ENCODE assay signal across 13 cellular contexts in genomic region chr5:141234109-141234508, GRCh38. TPM values are rescaled to one million over a fixed set of nuclear protein-coding genes. Genes with fewer than 3 reads are reported as not detected.
DNase-seq lines count a peak whose midpoint lies in the region; ATAC-seq, FAIRE-seq and TF ChIP-seq lines count a peak whose summit lies in the region.
"Had no signal": no experiment of that assay in that cellular context is flagged by ENCODE, and none has a peak within 500 bp of the region (broad histone marks: within the 10 kb centered on the region; RNA-seq: fewer than 3 reads in every experiment).

No MANE protein-coding gene starts in this region.

- TF ChIP-seq POLR2A in H1 (IDR thresholded peaks at IDR 0.05; ENCODE audit: control extremely low read depth in 1 of 2, low read depth in 2 of 2, low read length in 2 of 2), result no peak

- H3K36me3 ChIP-seq in H1 (ENCODE audit: control insufficient read depth in 2 of 4, insufficient read depth in 4 of 4, low read length in 3 of 4) (peaks cover 0 to 6% (median 0%) of the 10 kb centered on the region in 4 experiments; a peak in 1 of 8 replicates), rectal smooth muscle tissue (ENCODE audit: control insufficient read depth, insufficient read depth, low read length) (no peaks in the 10 kb centered on the region)
- H3K36me3 ChIP-seq: pancreas had no signal

- no peak overlapping the region for H2AK5ac ChIP-seq in H1 (ENCODE audit: low read depth, low read length)

- no peak overlapping the region for H2BK15ac ChIP-seq in H1 (ENCODE audit: low read length)

- no peak overlapping the region for H3K27ac ChIP-seq in H1 (ENCODE audit: low read depth, low read length)
- no peak overlapping the region for H3K27ac ChIP-seq in rectal smooth muscle tissue (ENCODE audit: low read depth, low read length)
- H3K27ac ChIP-seq: HL-60, pancreas had no signal

- H3K9ac ChIP-seq in H1 (replicated peaks in 1 of 4; ENCODE audit: extremely low read depth in 1 of 4, low read depth in 3 of 4, low read length in 3 of 4), result no peak overlapping the region; a peak in 1 of 7 replicates
- no peak overlapping the region for H3K9ac ChIP-seq in rectal smooth muscle tissue (ENCODE audit: low read length)

- H2BK5ac ChIP-seq in H1 (ENCODE audit: low read depth, low read length), result no peak overlapping the region

- no peak overlapping the region for H2BK12ac ChIP-seq in H1 (ENCODE audit: low read depth, low read length)

- no peaks in the 10 kb centered on the region for H3K27me3 ChIP-seq in H1 (replicated peaks in 1 of 4; ENCODE audit: control insufficient read depth in 3 of 4, extremely low read depth in 1 of 4, insufficient read depth in 3 of 4, low read length in 3 of 4)
- no peaks in the 10 kb centered on the region for H3K27me3 ChIP-seq in rectal smooth muscle tissue (ENCODE audit: control insufficient read depth, insufficient read depth, low read length)
- H3K27me3 ChIP-seq: pancreas had no signal

- no peaks in the 10 kb centered on the region for H3K4me1 ChIP-seq in H1 (replicated peaks in 1 of 4; ENCODE audit: control insufficient read depth in 3 of 4, insufficient read depth in 4 of 4, low read length in 3 of 4)
- no peaks in the 10 kb centered on the region for H3K4me1 ChIP-seq in rectal smooth muscle tissue (ENCODE audit: control insufficient read depth, insufficient read depth, low read length)
- H3K4me1 ChIP-seq: pancreas had no signal

- H3K23me2 ChIP-seq in H1 (ENCODE audit: low read depth, low read length), result no peaks in the 10 kb centered on the region; the same call in 1 of the 2 replicates

- H3K18ac ChIP-seq in H1 (ENCODE audit: extremely low read depth, low read length), result no peak overlapping the region

- H2AFZ ChIP-seq in H1 (ENCODE audit: low read length), result no peak overlapping the region

- DNase-seq in ELR (ENCODE audit: low read depth), result peak; percentile 15
- DNase-seq in NCI-H2227 treated with DMSO at 0.1 percent for 48 hours (lab: John Stamatoyannopoulos, UW), result peak; percentile 21
- DNase-seq in H1 (ENCODE audit: low read depth in 1 of 2, low spot score in 2 of 2), result no peak
- DNase-seq in mesenteric fat pad (ENCODE audit: low spot score), result no peak
- DNase-seq in 8988T, result no peak
- DNase-seq: activated T-cell treated with anti-CD3 and anti-CD28 coated beads for 4 hours, DND-41, NCI-H2081 had no signal

- CTCF ChIA-PET in H1 (lab: Charles Lee; ENCODE audit: partially characterized antibody), result interaction anchor here (0.5 to 3.9 kb wide), 46 partner anchors 8 to 333 kb away, joined by 3 to 43 read pairs (median 4); partner anchors contain the start of genes PCDHB10, PCDHB11, PCDHB13 and PCDHB14

- H4K5ac ChIP-seq in H1 (ENCODE audit: insufficient read length, low read depth, low read length), result no peak overlapping the region

- no peak overlapping the region for H2BK120ac ChIP-seq in H1 (replicated peaks; ENCODE audit: low read depth, low read length)

- POLR2A ChIA-PET in H1 (lab: Charles Lee; ENCODE audit: partially characterized antibody), result interaction anchor here (0.9 kb wide), 2 partner anchors 10 to 11 kb away, joined by 3 read pairs; partner anchors contain the start of gene PCDHB15

- no peak overlapping the region for H2BK20ac ChIP-seq in H1 (ENCODE audit: low read length)

- no peak overlapping the region for H4K91ac ChIP-seq in H1 (replicated peaks; ENCODE audit: insufficient read length, low read length)

- no peak for FAIRE-seq in H1 (lab: Jason Lieb, UNC)
- FAIRE-seq: pancreas had no signal

- H3K79me1 ChIP-seq in H1 (ENCODE audit: low read depth, low read length), result no peaks in the 10 kb centered on the region

- H3K14ac ChIP-seq in H1 (ENCODE audit: insufficient read length), result no peak overlapping the region

- 76% methylated on average over 9 of the region's 9 CpGs; no CpG with 5 or more reads in 1 of the 2 experiments for WGBS in H1 (ENCODE audit: extremely low coverage in 1 of 2, insufficient coverage in 1 of 2, insufficient read length in 1 of 2, insufficient replicate concordance in 2 of 2, low coverage in 1 of 2, low lambda C conversion rate in 2 of 2, missing lambda C conversion rate in 1 of 2), 2 experiments

- no peaks in the 10 kb centered on the region for H3K79me2 ChIP-seq in H1 (ENCODE audit: control insufficient read depth in 1 of 2, insufficient read depth in 2 of 2, low read length in 2 of 2)

- peaks cover 14 to 18% of the 10 kb centered on the region in 2 experiments for H3K9me3 ChIP-seq in H1 (ENCODE audit: insufficient read depth in 2 of 2, low read depth in 1 of 2, low read length in 1 of 2)

- ATAC-seq in HG03354 (IDR thresholded peaks at IDR 0.05; ENCODE audit: poor library complexity, severe bottlenecking, unreplicated experiment) (no peak), HG02623 (IDR thresholded peaks at IDR 0.05; ENCODE audit: unreplicated experiment) (no peak)
- ATAC-seq: pancreas had no signal

- no peak overlapping the region for H3K4me3 ChIP-seq in H1 (ENCODE audit: extremely low read depth in 1 of 4, insufficient read depth in 2 of 4, low read depth in 3 of 4, low read length in 4 of 4)
- peak overlapping the region; percentile 19 for H3K4me3 ChIP-seq in rectal smooth muscle tissue (ENCODE audit: low read length)

- H3K23ac ChIP-seq in H1 (ENCODE audit: insufficient read length), result no peak overlapping the region

- H3K56ac ChIP-seq in H1 (replicated peaks; ENCODE audit: insufficient read length, low read depth, low read length), result no peak overlapping the region

- TF ChIP-seq EP300 in H1 (IDR thresholded peaks at IDR 0.05; ENCODE audit: borderline replicate concordance in 1 of 2, low read depth in 2 of 2, low read length in 2 of 2), result no peak

- peak; percentile 37 to 59 for TF ChIP-seq RAD21 in H1 (IDR thresholded peaks at IDR 0.05 in 1 of 2, conservative IDR thresholded peaks at IDR 0.05 in 1 of 2; ENCODE audit: low read depth in 2 of 2, low read length in 2 of 2)

- no peaks in the 10 kb centered on the region for H4K20me1 ChIP-seq in H1 (replicated peaks in 1 of 2; ENCODE audit: control insufficient read depth in 1 of 2, insufficient read depth in 2 of 2, low read length in 2 of 2)

- TF ChIP-seq CTCF in H1 (IDR thresholded peaks at IDR 0.05; ENCODE audit: control extremely low read depth in 1 of 3, insufficient read depth in 1 of 3, low read depth in 1 of 3, low read length in 3 of 3), result no peak

- H3K4me2 ChIP-seq in H1 (ENCODE audit: insufficient read depth in 1 of 2, low read depth in 2 of 2, low read length in 2 of 2), result peak overlapping the region in 1 of 2 experiments; percentile 12; a peak in 1 of 4 replicates

- H3K4ac ChIP-seq in H1 (replicated peaks; ENCODE audit: insufficient read length, low read depth, low read length), result no peak overlapping the region

- no peak overlapping the region for H4K8ac ChIP-seq in H1 (ENCODE audit: extremely low read depth, insufficient read depth, low read length)

RNA-seq across cellular contexts. Expression of gene PCDHB14, which starts 11.0 kb away (rescaled TPM):
- total RNA-seq in H1 (2021; fragmentation: NEBNext Ultra II Directional; extraction: Animal tissue kit (Norgen Biotek cat#: 25700)), result 2.7 and 2.9 TPM in 2 replicates
- polyA plus RNA-seq in H1 (2011; rRNA removed), result 2.5 and 2.7 TPM in 2 replicates
- polyA plus RNA-seq in H1 (2011; cell fraction: cytosol; rRNA removed), result 2.3 TPM
- polyA plus RNA-seq in H1 (2011; cell fraction: nucleus; rRNA removed), result 5.0 TPM
- polyA plus RNA-seq in H1 (2012, experiment 1 of 2), result 1.5 to 2.1 TPM (median 1.6 TPM) in 4 replicates
- 0.45 TPM for polyA plus RNA-seq in H1 (2012, experiment 2 of 2)
- 3.7 TPM for polyA plus RNA-seq in H1 (2013, experiment 1 of 2)
- polyA plus RNA-seq in H1 (2013, experiment 2 of 2), result 3.6 TPM
- 1.3 and 1.4 TPM in 2 replicates for polyA minus RNA-seq in H1 (2011; rRNA and poly(A)+ RNA removed)
- polyA minus RNA-seq in H1 (2011; cell fraction: cytosol; rRNA and poly(A)+ RNA removed), result 1.7 TPM
- polyA minus RNA-seq in H1 (2011; cell fraction: nucleus; rRNA and poly(A)+ RNA removed), result 5.8 TPM
- total RNA-seq in mesenteric fat pad, result 1.9 TPM

RNA-seq across cellular contexts. Expression of gene PCDHB15, which starts 11.1 kb away (rescaled TPM):
- 3.9 and 4.0 TPM in 2 replicates for total RNA-seq in H1 (2021; fragmentation: NEBNext Ultra II Directional; extraction: Animal tissue kit (Norgen Biotek cat#: 25700))
- 2.8 and 4.9 TPM in 2 replicates for polyA plus RNA-seq in H1 (2011; rRNA removed)
- polyA plus RNA-seq in H1 (2011; cell fraction: cytosol; rRNA removed), result 4.9 TPM
- 7.4 TPM for polyA plus RNA-seq in H1 (2011; cell fraction: nucleus; rRNA removed)
- polyA plus RNA-seq in H1 (2012, experiment 1 of 2), result 2.6 to 4.8 TPM (median 4.2 TPM) in 4 replicates
- 1.5 TPM for polyA plus RNA-seq in H1 (2012, experiment 2 of 2)
- polyA plus RNA-seq in H1 (2013, experiment 1 of 2), result 5.3 TPM
- 4.5 TPM for polyA plus RNA-seq in H1 (2013, experiment 2 of 2)
- 3.1 and 4.1 TPM in 2 replicates for polyA minus RNA-seq in H1 (2011; rRNA and poly(A)+ RNA removed)
- polyA minus RNA-seq in H1 (2011; cell fraction: cytosol; rRNA and poly(A)+ RNA removed), result 8.1 TPM
- 12.6 TPM for polyA minus RNA-seq in H1 (2011; cell fraction: nucleus; rRNA and poly(A)+ RNA removed)
- 3.4 TPM for total RNA-seq in mesenteric fat pad

RNA-seq across cellular contexts. Expression of gene PCDHB13, which starts 20.4 kb away (rescaled TPM):
- total RNA-seq in H1 (2021; fragmentation: NEBNext Ultra II Directional; extraction: Animal tissue kit (Norgen Biotek cat#: 25700)), result 1.1 and 1.4 TPM in 2 replicates
- polyA plus RNA-seq in H1 (2011; rRNA removed), result 1.1 and 1.5 TPM in 2 replicates
- 1.4 TPM for polyA plus RNA-seq in H1 (2011; cell fraction: cytosol; rRNA removed)
- 2.8 TPM for polyA plus RNA-seq in H1 (2011; cell fraction: nucleus; rRNA removed)
- 0.78 to 1.1 TPM (median 0.99 TPM) in 4 replicates for polyA plus RNA-seq in H1 (2012, experiment 1 of 2)
- polyA plus RNA-seq in H1 (2012, experiment 2 of 2), result 0.13 TPM
- 1.9 TPM for polyA plus RNA-seq in H1 (2013, experiment 1 of 2)
- polyA plus RNA-seq in H1 (2013, experiment 2 of 2), result 1.6 TPM
- 2.5 and 2.7 TPM in 2 replicates for polyA minus RNA-seq in H1 (2011; rRNA and poly(A)+ RNA removed)
- polyA minus RNA-seq in H1 (2011; cell fraction: cytosol; rRNA and poly(A)+ RNA removed), result 1.3 TPM
- polyA minus RNA-seq in H1 (2011; cell fraction: nucleus; rRNA and poly(A)+ RNA removed), result 8.3 TPM
- total RNA-seq in mesenteric fat pad, result 2.8 TPM

RNA-seq across cellular contexts. Expression of gene PCDHB12, which starts 25.6 kb away (rescaled TPM):
- total RNA-seq in H1 (2021; fragmentation: NEBNext Ultra II Directional; extraction: Animal tissue kit (Norgen Biotek cat#: 25700)), result 2.0 and 3.0 TPM in 2 replicates
- 1.1 and 1.9 TPM in 2 replicates for polyA plus RNA-seq in H1 (2011; rRNA removed)
- polyA plus RNA-seq in H1 (2011; cell fraction: cytosol; rRNA removed), result 1.2 TPM
- polyA plus RNA-seq in H1 (2011; cell fraction: nucleus; rRNA removed), result 2.7 TPM
- polyA plus RNA-seq in H1 (2012, experiment 1 of 2), result 0.52 to 0.68 TPM (median 0.55 TPM) in 4 replicates
- 0.13 TPM for polyA plus RNA-seq in H1 (2012, experiment 2 of 2)
- polyA plus RNA-seq in H1 (2013, experiment 1 of 2), result 1.3 TPM
- 0.96 TPM for polyA plus RNA-seq in H1 (2013, experiment 2 of 2)
- polyA minus RNA-seq in H1 (2011; rRNA and poly(A)+ RNA removed), result 1.2 and 1.4 TPM in 2 replicates
- 1.9 TPM for polyA minus RNA-seq in H1 (2011; cell fraction: cytosol; rRNA and poly(A)+ RNA removed)
- 7.4 TPM for polyA minus RNA-seq in H1 (2011; cell fraction: nucleus; rRNA and poly(A)+ RNA removed)
- total RNA-seq in mesenteric fat pad, result 3.3 TPM

RNA-seq across cellular contexts. Expression of gene PCDHB11, which starts 34.7 kb away (rescaled TPM):
- total RNA-seq in H1 (2021; fragmentation: NEBNext Ultra II Directional; extraction: Animal tissue kit (Norgen Biotek cat#: 25700)), result 0.86 and 1.4 TPM in 2 replicates
- polyA plus RNA-seq in H1 (2011; rRNA removed), result 0.50 and 0.63 TPM in 2 replicates
- 0.41 TPM for polyA plus RNA-seq in H1 (2011; cell fraction: cytosol; rRNA removed)
- polyA plus RNA-seq in H1 (2011; cell fraction: nucleus; rRNA removed), result 0.96 TPM
- 0.12 to 0.62 TPM (median 0.28 TPM) in 4 replicates for polyA plus RNA-seq in H1 (2012, experiment 1 of 2)
- 0.09 TPM for polyA plus RNA-seq in H1 (2012, experiment 2 of 2)
- polyA plus RNA-seq in H1 (2013, experiment 1 of 2), result 1.2 TPM
- polyA plus RNA-seq in H1 (2013, experiment 2 of 2), result 1.0 TPM
- polyA minus RNA-seq in H1 (2011; rRNA and poly(A)+ RNA removed), result 0.73 and 0.88 TPM in 2 replicates
- polyA minus RNA-seq in H1 (2011; cell fraction: cytosol; rRNA and poly(A)+ RNA removed), result 0.73 TPM
- 3.3 TPM for polyA minus RNA-seq in H1 (2011; cell fraction: nucleus; rRNA and poly(A)+ RNA removed)
- 2.0 TPM for total RNA-seq in mesenteric fat pad

Comparison
In these comparisons a context has a peak if more than half of its experiments do, and no peak if none do; other contexts are left out.
1. DNase-seq: peak in ELR (single experiment) and NCI-H2227 treated with DMSO at 0.1 percent for 48 hours (single experiment); none in H1 (0 of 2), mesenteric fat pad (single experiment) and 8988T (single experiment).